Comparison of ENCODE assay signal across 27 cellular contexts in genomic region chr20:61176874-61177273, GRCh38.
"Had no signal": no experiment of that assay in that cellular context is flagged by ENCODE, and none has a peak within 500 bp of the region (broad histone marks: within the 10 kb centered on the region; RNA-seq: fewer than 3 reads in every experiment).

No MANE protein-coding gene starts in this region.

- H3K27me3 ChIP-seq: testis, thyroid gland, tibial artery, tibial nerve, transverse colon, upper lobe of left lung, upper lobe of right lung, uterus, vagina had no signal

- H3K27ac ChIP-seq: stomach, suprapubic skin, testis, thoracic aorta, thyroid gland, tibial artery, tibial nerve, transverse colon, upper lobe of left lung, upper lobe of right lung, uterus, vagina had no signal

- H3K4me1 ChIP-seq: stomach, suprapubic skin, testis, thyroid gland, tibial artery, tibial nerve, upper lobe of left lung, upper lobe of right lung, uterus, vagina had no signal

- ATAC-seq: stimulated activated effector memory CD8-positive, alpha-beta T cell treated with anti-CD3 and anti-CD28 coated beads, Interleukin-12 subunit alpha, Interleukin-12 subunit beta, amount 100 ng/mL, for 72 hours; stimulated activated memory B cell treated with anti-CD40 and anti-IgM and Interleukin-4, amounts not matched to agents 10 μg/mL and 1 μg/mL and 100 μg/mL, for 72 hours; stimulated activated naive B cell treated with anti-CD40 and anti-IgM and Interleukin-4, amounts not matched to agents 10 μg/mL and 1 μg/mL and 100 μg/mL, for 72 hours; stimulated activated naive CD8-positive, alpha-beta T cell treated with anti-CD3 and anti-CD28 coated beads, Interleukin-15, amount 100 ng/mL, for 72 hours; stimulated activated naive CD8-positive, alpha-beta T cell treated with anti-CD3 and anti-CD28 coated beads, Interleukin-15, Interleukin-2, amounts not matched to agents 100 U/mL and 50 U/mL, for 24 hours; upper lobe of right lung had no signal

- FAIRE-seq: urothelium cell line had no signal

- H3K36me3 ChIP-seq: stomach, suprapubic skin, thoracic aorta, thyroid gland, tibial artery, tibial nerve, transverse colon, upper lobe of left lung, upper lobe of right lung, uterus, vagina had no signal

- H3K9me3 ChIP-seq: stomach, suprapubic skin, testis, thoracic aorta, thyroid gland, tibial artery, tibial nerve, transverse colon, upper lobe of left lung, upper lobe of right lung, uterus, vagina had no signal

- H3K4me3 ChIP-seq: stomach, suprapubic skin, testis, thoracic aorta, thyroid gland, tibial artery, tibial nerve, transverse colon, upper lobe of left lung, upper lobe of right lung, uterus, vagina had no signal

- DNase-seq: stimulated activated CD4-positive, alpha-beta T cell treated with anti-CD3 and anti-CD28 coated beads, Interleukin-2, amount 100 ng/mL, for 48 hours; stimulated activated CD4-positive, alpha-beta T cell treated with anti-CD3 and anti-CD28 coated beads, Interleukin-4, amount 100 ng/mL, for 1 hour; stimulated activated CD4-positive, alpha-beta T cell treated with anti-CD3 and anti-CD28 coated beads, Interleukin-4, amount 100 ng/mL, for 24 hours; stimulated activated CD4-positive, alpha-beta T cell treated with anti-CD3 and anti-CD28 coated beads, Interleukin-4, amount 100 ng/mL, for 4 hours; stimulated activated CD8-positive, alpha-beta memory T cell treated with anti-CD3 and anti-CD28 coated beads, Interleukin-4, amount 100 ng/mL, for 48 hours; stimulated activated naive B cell treated with anti-CD40 and anti-IgM and Interleukin-4, amounts not matched to agents 10 μg/mL and 1 μg/mL and 100 μg/mL, for 72 hours; stimulated activated naive CD4-positive, alpha-beta T cell; stimulated activated naive CD4-positive, alpha-beta T cell treated with Interleukin-2 at 50 U/mL for 16 hours; stimulated activated naive CD8-positive, alpha-beta T cell treated with anti-CD3 and anti-CD28 coated beads, Interleukin-15, amount 100 ng/mL, for 72 hours; stimulated activated naive CD8-positive, alpha-beta T cell treated with anti-CD3 and anti-CD28 coated beads, Interleukin-15, Interleukin-2, amounts not matched to agents 100 U/mL and 50 U/mL, for 24 hours; stomach; substantia nigra; testis; thyroid gland; tibial artery; transverse colon; trophoblast cell; upper lobe of left lung; upper lobe of right lung; uterus had no signal
